ENCODE assay signal across 13 cellular contexts in genomic region chr2:197806317-197806633, GRCh38. TPM values are rescaled to one million over a fixed set of nuclear protein-coding genes. Genes with fewer than 3 reads are reported as not detected.
DNase-seq lines count a peak whose midpoint lies in the region; ATAC-seq and TF ChIP-seq lines count a peak whose summit lies in the region.
"Had no signal": no experiment of that assay in that cellular context is flagged by ENCODE, and none has a peak within 500 bp of the region (broad histone marks: within the 10 kb centered on the region; RNA-seq: fewer than 3 reads in every experiment).

No MANE protein-coding gene starts in this region.

- TF ChIP-seq CTCF in mesothelial cell of epicardium (IDR thresholded peaks at IDR 0.05; ENCODE audit: unreplicated experiment) (no peak), type B pancreatic cell (conservative IDR thresholded peaks at IDR 0.05) (no peak)

- H3K4me3 ChIP-seq in adipocyte (ENCODE audit: low read length) = peak overlapping the region; percentile 86

- H3K27me3 Mint-ChIP-seq in activated naive CD4-positive, alpha-beta T cell treated with anti-CD3 and anti-CD28 coated beads, Interleukin-2, amount 50 U/mL, for 24 hours = no peaks in the 10 kb centered on the region
- peaks cover 12% of the 10 kb centered on the region for H3K27me3 Mint-ChIP-seq in activated naive CD4-positive, alpha-beta T cell treated with anti-CD3 and anti-CD28 coated beads, Interleukin-2, amount 10 ng/mL, durations not matched to agents 7 days and 5 days
- peaks cover 78% of the 10 kb centered on the region for H3K27me3 Mint-ChIP-seq in mesothelial cell of epicardium (ENCODE audit: low read depth)
- peaks cover 69% of the 10 kb centered on the region for H3K27me3 Mint-ChIP-seq in type B pancreatic cell

- CTCF ChIA-PET in activated naive CD4-positive, alpha-beta T cell treated with anti-CD3 and anti-CD28 coated beads, Interleukin-2, amount 10 ng/mL, durations not matched to agents 7 days and 5 days (lab: Charles Lee) = interaction anchor here (0.6 to 1.6 kb wide), 2 partner anchors 9 to 32 kb away, joined by 3 read pairs; no protein-coding TSS in a partner anchor

- no peaks in the 10 kb centered on the region for H3K27me3 ChIP-seq in adipocyte (replicated peaks; ENCODE audit: control insufficient read depth, insufficient read depth, low read length)

- no peaks in the 10 kb centered on the region for H3K9me3 ChIP-seq in adipocyte (ENCODE audit: control insufficient read depth, low read length)
- H3K9me3 ChIP-seq: BLaER1 treated with 17β-estradiol and CSF1 and Interleukin-3, amounts not matched to agents 10 nM and 100 nM had no signal

- H3K4me1 ChIP-seq in adipocyte (ENCODE audit: control insufficient read depth, insufficient read depth, low read length) = peaks cover 19% of the 10 kb centered on the region

- no peak for DNase-seq in activated naive CD4-positive, alpha-beta T cell treated with anti-CD3 and anti-CD28 coated beads, Interleukin-2, amount 10 ng/mL, durations not matched to agents 7 days and 5 days
- no peak for DNase-seq in adipocyte (ENCODE audit: low read depth)
- no peak for DNase-seq in mesothelial cell of epicardium (ENCODE audit: low spot score in 2 of 2, unreplicated experiment in 2 of 2)
- DNase-seq in type B pancreatic cell (ENCODE audit: extremely low spot score, unreplicated experiment) = no peak
- DNase-seq in dedifferentiated amniotic fluid mesenchymal stem cell (ENCODE audit: extremely low spot score) = no peak
- DNase-seq in NCI-H524 (lab: John Stamatoyannopoulos, UW) = no peak
- DNase-seq: effector CD4-positive, alpha-beta T cell; NCI-H1105 treated with DMSO at 0.1 percent for 48 hours; stimulated activated CD4-positive, alpha-beta T cell treated with anti-CD3 and anti-CD28 coated beads, Interleukin-2, amount 100 ng/mL, for 24 hours; trophoblast cell had no signal

- no peaks in the 10 kb centered on the region for H3K36me3 Mint-ChIP-seq in activated naive CD4-positive, alpha-beta T cell treated with anti-CD3 and anti-CD28 coated beads, Interleukin-2, amount 50 U/mL, for 24 hours
- H3K36me3 Mint-ChIP-seq in activated naive CD4-positive, alpha-beta T cell treated with anti-CD3 and anti-CD28 coated beads, Interleukin-2, amount 10 ng/mL, durations not matched to agents 7 days and 5 days = no peaks in the 10 kb centered on the region
- no peaks in the 10 kb centered on the region for H3K36me3 Mint-ChIP-seq in mesothelial cell of epicardium
- H3K36me3 Mint-ChIP-seq in type B pancreatic cell = no peaks in the 10 kb centered on the region

- H3K9ac ChIP-seq in adipocyte (ENCODE audit: low read length) = no peak overlapping the region
- H3K9ac ChIP-seq: BLaER1 treated with 17β-estradiol and CSF1 and Interleukin-3, amounts not matched to agents 10 nM and 100 nM had no signal

- no peak for ATAC-seq in HG03139 (IDR thresholded peaks at IDR 0.05; ENCODE audit: unreplicated experiment)

- H3K27ac Mint-ChIP-seq in activated naive CD4-positive, alpha-beta T cell treated with anti-CD3 and anti-CD28 coated beads, Interleukin-2, amount 50 U/mL, for 24 hours = peak overlapping the region; percentile 96
- H3K27ac Mint-ChIP-seq in activated naive CD4-positive, alpha-beta T cell treated with anti-CD3 and anti-CD28 coated beads, Interleukin-2, amount 10 ng/mL, durations not matched to agents 7 days and 5 days = no peak overlapping the region
- H3K27ac Mint-ChIP-seq in mesothelial cell of epicardium = no peak overlapping the region
- no peak overlapping the region for H3K27ac Mint-ChIP-seq in type B pancreatic cell

- H3K36me3 ChIP-seq in adipocyte (ENCODE audit: control insufficient read depth, insufficient read depth, low read length, severe bottlenecking) = no peaks in the 10 kb centered on the region
- H3K36me3 ChIP-seq: BLaER1 treated with 17β-estradiol and CSF1 and Interleukin-3, amounts not matched to agents 10 nM and 100 nM had no signal

- H3K4me1 Mint-ChIP-seq in activated naive CD4-positive, alpha-beta T cell treated with anti-CD3 and anti-CD28 coated beads, Interleukin-2, amount 50 U/mL, for 24 hours = peaks cover 74% of the 10 kb centered on the region
- peaks cover 41% of the 10 kb centered on the region for H3K4me1 Mint-ChIP-seq in activated naive CD4-positive, alpha-beta T cell treated with anti-CD3 and anti-CD28 coated beads, Interleukin-2, amount 10 ng/mL, durations not matched to agents 7 days and 5 days
- H3K4me1 Mint-ChIP-seq in mesothelial cell of epicardium (peaks cover 11% of the 10 kb centered on the region), type B pancreatic cell (ENCODE audit: unreplicated experiment) (peaks cover 14% of the 10 kb centered on the region)

- H3K9me3 Mint-ChIP-seq in activated naive CD4-positive, alpha-beta T cell treated with anti-CD3 and anti-CD28 coated beads, Interleukin-2, amount 50 U/mL, for 24 hours = no peaks in the 10 kb centered on the region
- no peaks in the 10 kb centered on the region for H3K9me3 Mint-ChIP-seq in activated naive CD4-positive, alpha-beta T cell treated with anti-CD3 and anti-CD28 coated beads, Interleukin-2, amount 10 ng/mL, durations not matched to agents 7 days and 5 days
- H3K9me3 Mint-ChIP-seq in mesothelial cell of epicardium (no peaks in the 10 kb centered on the region), type B pancreatic cell (no peaks in the 10 kb centered on the region)

- peak overlapping the region; percentile 96 for H3K4me3 Mint-ChIP-seq in activated naive CD4-positive, alpha-beta T cell treated with anti-CD3 and anti-CD28 coated beads, Interleukin-2, amount 50 U/mL, for 24 hours
- no peak overlapping the region for H3K4me3 Mint-ChIP-seq in activated naive CD4-positive, alpha-beta T cell treated with anti-CD3 and anti-CD28 coated beads, Interleukin-2, amount 10 ng/mL, durations not matched to agents 7 days and 5 days
- H3K4me3 Mint-ChIP-seq in mesothelial cell of epicardium = peak overlapping the region; percentile 79
- H3K4me3 Mint-ChIP-seq in type B pancreatic cell = peak overlapping the region; percentile 79

RNA-seq across cellular contexts. Expression of gene PLCL1, which starts 1.9 kb away (rescaled TPM):
- total RNA-seq in mesothelial cell of epicardium (2.0 to 2.8 TPM (median 2.7 TPM) in 3 replicates), type B pancreatic cell (ENCODE audit: low replicate concordance) (2.0 and 4.4 TPM in 2 replicates)

RNA-seq across cellular contexts. Expression of gene BOLL, which starts 21.2 kb away (rescaled TPM):
- total RNA-seq in mesothelial cell of epicardium (not detected in 3 replicates), type B pancreatic cell (ENCODE audit: low replicate concordance) (not detected in 2 replicates)
